In the genomic region with DNA sequence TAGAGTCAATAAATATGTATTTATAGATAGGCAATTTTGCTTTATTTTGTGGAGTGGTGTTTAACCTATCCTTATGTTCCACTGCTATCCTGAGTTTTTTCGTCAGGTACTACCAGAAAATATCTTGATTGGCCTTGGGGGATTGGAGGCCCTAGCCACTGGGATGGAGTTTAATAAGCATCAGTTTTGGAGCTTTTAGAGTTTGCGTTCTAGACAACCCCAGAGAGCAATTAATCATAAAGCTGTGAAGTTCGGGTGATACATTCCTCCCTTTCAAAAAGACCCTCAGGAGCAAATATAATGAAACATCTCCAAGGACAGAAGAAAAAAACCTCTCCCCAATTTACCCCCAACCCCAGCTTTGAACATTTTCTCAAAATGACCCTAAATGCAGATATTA, we compare ENCODE assay signal across 42 cellular contexts. TPM values are rescaled to one million over a fixed set of nuclear protein-coding genes. Genes with fewer than 3 reads are reported as not detected.
"Had no signal": no experiment of that assay in that cellular context is flagged by ENCODE, and none has a peak within 500 bp of the region (broad histone marks: within the 10 kb centered on the region; RNA-seq: fewer than 3 reads in every experiment).

A gene (plus strand): TSS at position 301 of the 400 bp plus-strand sequence. CDS start 6,700 bp downstream, outside the sequence.

- H3K9me3 ChIP-seq: adrenal gland, ascending aorta, body of pancreas, breast epithelium had no signal

- ATAC-seq: activated naive CD4-positive, alpha-beta T cell treated with anti-CD3 and anti-CD28 coated beads, Interleukin-2, amount 50 U/mL, for 72 hours; activated naive CD8-positive, alpha-beta T cell treated with anti-CD3 and anti-CD28 coated beads, Interleukin-2, amount 50 U/mL, for 24 hours; activated T-cell treated with anti-CD3 and anti-CD28 coated beads, Interleukin-2, amount 50 U/mL, for 4 hours; activated T-cell treated with anti-CD3 and anti-CD28 coated beads, Interleukin-2, amount 50 U/mL, for 72 hours; activated T-helper 17 cell treated with anti-CD3 and anti-CD28 coated beads, Interleukin-2, amount 50 U/mL, for 72 hours; body of pancreas had no signal

- H3K27me3 Mint-ChIP-seq: brain had no signal

- H3K4me1 ChIP-seq: adrenal gland, ascending aorta, body of pancreas, breast epithelium had no signal

- H3K36me3 ChIP-seq: adrenal gland, ascending aorta, brain microvascular endothelial cell, breast epithelium, cardiac muscle cell had no signal

- H3K27ac ChIP-seq: adrenal gland, ascending aorta, body of pancreas, brain microvascular endothelial cell, breast epithelium, cardiac muscle cell had no signal

- H3K4me3 ChIP-seq: adrenal gland, ascending aorta, body of pancreas, breast epithelium, cardiac muscle cell had no signal

- DNase-seq: activated effector memory CD4-positive, alpha-beta T cell treated with anti-CD3 and anti-CD28 coated beads, Interleukin-2, amount 50 U/mL, for 16 hours; activated effector memory CD4-positive, alpha-beta T cell treated with Interleukin-2 at 50 U/mL for 16 hours; activated gamma-delta T cell; activated gamma-delta T cell treated with Interleukin-2 at 50 U/mL for 16 hours; activated naive CD4-positive, alpha-beta T cell; activated naive CD4-positive, alpha-beta T cell treated with anti-CD3 and anti-CD28 coated beads for 36 hours; activated naive CD4-positive, alpha-beta T cell treated with anti-CD3 and anti-CD28 coated beads, Interleukin-2, amount 10 ng/mL, durations not matched to agents 7 days and 5 days; activated naive CD4-positive, alpha-beta T cell treated with anti-CD3 and anti-CD28 coated beads, Interleukin-2, amount 50 U/mL, for 16 hours; activated naive CD4-positive, alpha-beta T cell treated with Interleukin-2 at 50 U/mL for 16 hours; activated naive CD8-positive, alpha-beta T cell treated with anti-CD3 and anti-CD28 coated beads for 36 hours; activated naive CD8-positive, alpha-beta T cell treated with anti-CD3 and anti-CD28 coated beads, Interleukin-2, amount 10 ng/mL, durations not matched to agents 7 days and 5 days; activated naive CD8-positive, alpha-beta T cell treated with anti-CD3 and anti-CD28 coated beads, Interleukin-2, amount 50 U/mL, for 24 hours; activated T-cell treated with anti-CD3 and anti-CD28 coated beads, Interleukin-2, amount 50 U/mL, for 24 hours; activated T-cell treated with anti-CD3 and anti-CD28 coated beads, Interleukin-2, amount 50 U/mL, for 4 hours; activated T-cell treated with anti-CD3 and anti-CD28 coated beads, Interleukin-2, amount 50 U/mL, for 48 hours; activated T-cell treated with anti-CD3 and anti-CD28 coated beads, Interleukin-2, amount 50 U/mL, for 72 hours; adrenal gland; amniotic stem cell; amygdala; anterior cingulate cortex; aorta; body of pancreas; brain microvascular endothelial cell; caudate nucleus; central memory CD4-positive, alpha-beta T cell; cerebellar nuclear complex had no signal

- H3K4me1 Mint-ChIP-seq: activated naive CD4-positive, alpha-beta T cell treated with anti-CD3 and anti-CD28 coated beads, Interleukin-2, amount 10 ng/mL, durations not matched to agents 7 days and 5 days; activated naive CD4-positive, alpha-beta T cell treated with anti-CD3 and anti-CD28 coated beads, Interleukin-2, amount 50 U/mL, for 24 hours; activated naive CD8-positive, alpha-beta T cell treated with anti-CD3 and anti-CD28 coated beads for 36 hours; activated naive CD8-positive, alpha-beta T cell treated with anti-CD3 and anti-CD28 coated beads, Interleukin-2, amount 10 ng/mL, durations not matched to agents 7 days and 5 days; activated naive CD8-positive, alpha-beta T cell treated with anti-CD3 and anti-CD28 coated beads, Interleukin-2, amount 50 U/mL, for 24 hours; activated T-helper 17 cell treated with anti-CD3 and anti-CD28 coated beads, Interleukin-2, amount 50 U/mL, for 72 hours; brain; central memory CD8-positive, alpha-beta T cell had no signal

- H3K9me3 Mint-ChIP-seq: activated naive CD4-positive, alpha-beta T cell treated with anti-CD3 and anti-CD28 coated beads for 36 hours; activated naive CD4-positive, alpha-beta T cell treated with anti-CD3 and anti-CD28 coated beads, Interleukin-2, amount 10 ng/mL, durations not matched to agents 7 days and 5 days; activated naive CD4-positive, alpha-beta T cell treated with anti-CD3 and anti-CD28 coated beads, Interleukin-2, amount 50 U/mL, for 24 hours; activated naive CD4-positive, alpha-beta T cell treated with anti-CD3 and anti-CD28 coated beads, Interleukin-2, amount 50 U/mL, for 72 hours; activated naive CD8-positive, alpha-beta T cell treated with anti-CD3 and anti-CD28 coated beads for 36 hours; activated naive CD8-positive, alpha-beta T cell treated with anti-CD3 and anti-CD28 coated beads, Interleukin-2, amount 10 ng/mL, durations not matched to agents 7 days and 5 days; activated naive CD8-positive, alpha-beta T cell treated with anti-CD3 and anti-CD28 coated beads, Interleukin-2, amount 50 U/mL, for 24 hours; activated T-cell treated with anti-CD3 and anti-CD28 coated beads, Interleukin-2, amount 50 U/mL, for 24 hours; activated T-cell treated with anti-CD3 and anti-CD28 coated beads, Interleukin-2, amount 50 U/mL, for 4 hours; activated T-cell treated with anti-CD3 and anti-CD28 coated beads, Interleukin-2, amount 50 U/mL, for 72 hours; activated T-helper 1 cell treated with anti-CD3 and anti-CD28 coated beads, Interleukin-12 subunit alpha, Interleukin-12 subunit beta, Interleukin-2, Interleukin-4 antibody, amounts not matched to agents 30 ng/mL and 10 ng/mL and 1 ng/mL, durations not matched to agents 14 hours and 24 hours and 36 hours; activated T-helper 17 cell treated with anti-CD3 and anti-CD28 coated beads, Interleukin-2, amount 50 U/mL, for 72 hours; activated T-helper 2 cell treated with anti-CD3 and anti-CD28 coated beads, Interferon-gamma antibody, Interleukin-2, Interleukin-4, amounts not matched to agents 10 μg/mL and 5 μg/mL and 100 μg/mL, durations not matched to agents 14 hours and 24 hours and 36 hours; brain; central memory CD8-positive, alpha-beta T cell had no signal

- H3K4me3 Mint-ChIP-seq: activated naive CD4-positive, alpha-beta T cell treated with anti-CD3 and anti-CD28 coated beads for 36 hours; activated naive CD4-positive, alpha-beta T cell treated with anti-CD3 and anti-CD28 coated beads, Interleukin-2, amount 10 ng/mL, durations not matched to agents 7 days and 5 days; activated naive CD4-positive, alpha-beta T cell treated with anti-CD3 and anti-CD28 coated beads, Interleukin-2, amount 50 U/mL, for 24 hours; activated naive CD8-positive, alpha-beta T cell; activated naive CD8-positive, alpha-beta T cell treated with anti-CD3 and anti-CD28 coated beads for 36 hours; activated naive CD8-positive, alpha-beta T cell treated with anti-CD3 and anti-CD28 coated beads, Interleukin-2, amount 10 ng/mL, durations not matched to agents 7 days and 5 days; activated naive CD8-positive, alpha-beta T cell treated with anti-CD3 and anti-CD28 coated beads, Interleukin-2, amount 50 U/mL, for 24 hours; activated T-cell treated with anti-CD3 and anti-CD28 coated beads, Interleukin-2, amount 50 U/mL, for 24 hours; activated T-cell treated with anti-CD3 and anti-CD28 coated beads, Interleukin-2, amount 50 U/mL, for 4 hours; activated T-cell treated with anti-CD3 and anti-CD28 coated beads, Interleukin-2, amount 50 U/mL, for 72 hours; activated T-helper 1 cell treated with anti-CD3 and anti-CD28 coated beads, Interleukin-12 subunit alpha, Interleukin-12 subunit beta, Interleukin-2, Interleukin-4 antibody, amounts not matched to agents 30 ng/mL and 10 ng/mL and 1 ng/mL, durations not matched to agents 14 hours and 24 hours and 36 hours; activated T-helper 17 cell treated with anti-CD3 and anti-CD28 coated beads, Interleukin-2, amount 50 U/mL, for 72 hours; brain; central memory CD8-positive, alpha-beta T cell had no signal

- H3K27ac Mint-ChIP-seq: activated naive CD4-positive, alpha-beta T cell treated with anti-CD3 and anti-CD28 coated beads for 36 hours; activated naive CD4-positive, alpha-beta T cell treated with anti-CD3 and anti-CD28 coated beads, Interleukin-2, amount 10 ng/mL, durations not matched to agents 7 days and 5 days; activated naive CD4-positive, alpha-beta T cell treated with anti-CD3 and anti-CD28 coated beads, Interleukin-2, amount 50 U/mL, for 24 hours; activated naive CD4-positive, alpha-beta T cell treated with anti-CD3 and anti-CD28 coated beads, Interleukin-2, amount 50 U/mL, for 72 hours; activated naive CD8-positive, alpha-beta T cell; activated naive CD8-positive, alpha-beta T cell treated with anti-CD3 and anti-CD28 coated beads for 36 hours; activated naive CD8-positive, alpha-beta T cell treated with anti-CD3 and anti-CD28 coated beads, Interleukin-2, amount 10 ng/mL, durations not matched to agents 7 days and 5 days; activated naive CD8-positive, alpha-beta T cell treated with anti-CD3 and anti-CD28 coated beads, Interleukin-2, amount 50 U/mL, for 24 hours; activated T-cell treated with anti-CD3 and anti-CD28 coated beads, Interleukin-2, amount 50 U/mL, for 24 hours; activated T-cell treated with anti-CD3 and anti-CD28 coated beads, Interleukin-2, amount 50 U/mL, for 72 hours; activated T-helper 1 cell treated with anti-CD3 and anti-CD28 coated beads, Interleukin-12 subunit alpha, Interleukin-12 subunit beta, Interleukin-2, Interleukin-4 antibody, amounts not matched to agents 30 ng/mL and 10 ng/mL and 1 ng/mL, durations not matched to agents 14 hours and 24 hours and 36 hours; activated T-helper 17 cell treated with anti-CD3 and anti-CD28 coated beads, Interleukin-2, amount 50 U/mL, for 72 hours; activated T-helper 2 cell treated with anti-CD3 and anti-CD28 coated beads, Interferon-gamma antibody, Interleukin-2, Interleukin-4, amounts not matched to agents 10 μg/mL and 5 μg/mL and 100 μg/mL, durations not matched to agents 14 hours and 24 hours and 36 hours; brain had no signal

- H3K27me3 ChIP-seq: adrenal gland, ascending aorta, body of pancreas, brain microvascular endothelial cell, breast epithelium, cardiac muscle cell had no signal

- H3K36me3 Mint-ChIP-seq: activated naive CD4-positive, alpha-beta T cell treated with anti-CD3 and anti-CD28 coated beads, Interleukin-2, amount 10 ng/mL, durations not matched to agents 7 days and 5 days; activated naive CD4-positive, alpha-beta T cell treated with anti-CD3 and anti-CD28 coated beads, Interleukin-2, amount 50 U/mL, for 24 hours; activated naive CD4-positive, alpha-beta T cell treated with anti-CD3 and anti-CD28 coated beads, Interleukin-2, amount 50 U/mL, for 72 hours; activated naive CD8-positive, alpha-beta T cell; activated naive CD8-positive, alpha-beta T cell treated with anti-CD3 and anti-CD28 coated beads for 36 hours; activated naive CD8-positive, alpha-beta T cell treated with anti-CD3 and anti-CD28 coated beads, Interleukin-2, amount 10 ng/mL, durations not matched to agents 7 days and 5 days; brain had no signal

RNA-seq across cellular contexts. Expression of the gene that starts here (rescaled TPM):
- total RNA-seq: activated naive CD4-positive, alpha-beta T cell treated with anti-CD3 and anti-CD28 coated beads for 36 hours; activated naive CD4-positive, alpha-beta T cell treated with anti-CD3 and anti-CD28 coated beads, Interleukin-2, amount 50 U/mL, for 72 hours; activated naive CD8-positive, alpha-beta T cell treated with anti-CD3 and anti-CD28 coated beads for 36 hours; activated naive CD8-positive, alpha-beta T cell treated with anti-CD3 and anti-CD28 coated beads, Interleukin-2, amount 10 ng/mL, durations not matched to agents 7 days and 5 days; activated T-cell treated with anti-CD3 and anti-CD28 coated beads, Interleukin-2, amount 50 U/mL, for 4 hours; activated T-cell treated with anti-CD3 and anti-CD28 coated beads, Interleukin-2, amount 50 U/mL, for 72 hours; activated T-helper 1 cell treated with anti-CD3 and anti-CD28 coated beads, Interleukin-12 subunit alpha, Interleukin-12 subunit beta, Interleukin-2, Interleukin-4 antibody, amounts not matched to agents 30 ng/mL and 10 ng/mL and 1 ng/mL, durations not matched to agents 14 hours and 24 hours and 36 hours; activated T-helper 17 cell treated with anti-CD3 and anti-CD28 coated beads, Interleukin-2, amount 50 U/mL, for 72 hours; activated T-helper 2 cell treated with anti-CD3 and anti-CD28 coated beads, Interferon-gamma antibody, Interleukin-2, Interleukin-4, amounts not matched to agents 10 μg/mL and 5 μg/mL and 100 μg/mL, durations not matched to agents 14 hours and 24 hours and 36 hours; adrenal gland; aorta; ascending aorta; astrocyte; body of pancreas; breast epithelium; bronchial epithelial cell; cardiac muscle cell; cardiac septum; cerebellum; chondrocyte had no signal
